ENCODE assay signal across 8 cellular contexts in the genomic region with DNA sequence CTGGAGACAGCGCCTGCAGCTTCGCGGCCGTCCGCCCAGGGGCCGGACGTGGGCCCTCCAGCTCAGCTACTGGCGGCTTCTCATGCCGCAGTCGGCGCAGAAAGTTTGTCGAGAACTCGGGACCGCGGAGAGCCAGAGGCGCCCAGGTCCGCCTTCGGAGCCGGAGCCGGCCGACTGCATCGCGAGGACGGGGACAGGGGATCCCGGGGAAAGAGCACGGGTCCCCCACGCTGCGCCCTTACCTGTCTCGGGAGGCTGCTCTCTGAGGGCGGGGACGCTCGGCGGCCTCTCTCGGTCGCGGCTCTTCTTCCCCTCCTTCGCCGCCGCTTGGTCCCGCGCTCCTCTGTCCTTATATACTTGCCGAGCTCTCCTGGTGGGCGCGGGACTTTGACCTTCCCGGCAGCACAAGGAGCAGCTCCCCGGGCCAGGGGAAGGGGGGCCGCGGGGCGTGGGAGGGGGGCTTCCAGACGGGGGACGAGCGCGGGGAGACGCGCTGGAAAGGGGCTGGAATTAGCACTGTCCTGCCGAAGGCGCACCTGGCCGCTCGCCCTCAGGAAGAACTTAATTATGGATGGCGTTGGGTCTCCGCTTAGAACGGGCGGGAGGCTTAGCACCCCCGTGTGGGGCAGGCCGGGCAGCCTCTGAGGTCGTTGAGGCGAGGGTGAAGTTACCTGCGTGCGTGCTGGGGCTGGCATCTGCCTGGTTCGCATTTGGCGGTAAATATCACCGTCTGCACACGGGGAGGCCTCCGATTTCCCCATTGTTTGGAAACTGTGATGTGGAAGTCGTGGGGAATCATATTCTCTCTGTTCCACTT. TPM values are rescaled to one million over a fixed set of nuclear protein-coding genes. Genes with fewer than 3 reads are reported as not detected.
DNase-seq lines count a peak whose midpoint lies in the region; ATAC-seq and TF ChIP-seq lines count a peak whose summit lies in the region.

A gene (minus strand): TSS at position 325 of the 817 bp plus-strand sequence. CDS start 3,808 bp downstream, outside the sequence.

- peak within 1 kb of the TSS; percentile 66 to 91 (median 70) for H3K4me3 Mint-ChIP-seq in naive thymus-derived CD8-positive, alpha-beta T cell

- peak within 1 kb of the TSS in 5 of 10 donors; percentile 28 to 80 (median 52) for H3K27ac Mint-ChIP-seq in naive thymus-derived CD8-positive, alpha-beta T cell

- peaks cover 16 to 41% (median 27%) of the 10 kb centered on the region in 5 donors for H3K27me3 Mint-ChIP-seq in naive thymus-derived CD8-positive, alpha-beta T cell

- POLR2A ChIA-PET in naive thymus-derived CD8-positive, alpha-beta T cell (lab: Charles Lee) = interaction anchor here (0.5 to 1.2 kb wide), 5 partner anchors 10 to 1724 kb away, joined by 3 to 4 read pairs (median 4); no protein-coding TSS in a partner anchor

- no peak for TF ChIP-seq EP300 in esophagus muscularis mucosa (IDR thresholded peaks at IDR 0.05)

- H3K9me3 Mint-ChIP-seq in naive thymus-derived CD8-positive, alpha-beta T cell = no peaks in the 10 kb centered on the region

- no peak for TF ChIP-seq POLR2A in esophagus muscularis mucosa (IDR thresholded peaks at IDR 0.05; ENCODE audit: low read depth)
- no peak for TF ChIP-seq POLR2A in vagina (IDR thresholded peaks at IDR 0.05)

- peaks cover 10 to 36% (median 26%) of the 10 kb centered on the region in 4 donors for H3K4me1 Mint-ChIP-seq in naive thymus-derived CD8-positive, alpha-beta T cell

- WGBS in esophagus muscularis mucosa = 18% methylated on average over 22 of the region's 75 CpGs

- H3K27ac ChIP-seq in esophagus muscularis mucosa (replicated peaks in 1 of 4) = no peak within 1 kb of the TSS
- no peak within 1 kb of the TSS for H3K27ac ChIP-seq in vagina

- no peaks in the 10 kb centered on the region for H3K4me1 ChIP-seq in BE2C
- peaks cover 12 to 16% (median 15%) of the 10 kb centered on the region in 4 donors for H3K4me1 ChIP-seq in esophagus muscularis mucosa
- H3K4me1 ChIP-seq in vagina = peaks cover 14% of the 10 kb centered on the region

- intact Hi-C loops in esophagus muscularis mucosa (cut with DNase I) (no loop called here), vagina (cut with DNase I) (no loop called here)

- no peaks in the 10 kb centered on the region for H3K9me3 ChIP-seq in BE2C
- no peaks in the 10 kb centered on the region for H3K9me3 ChIP-seq in esophagus muscularis mucosa
- H3K9me3 ChIP-seq in vagina = no peaks in the 10 kb centered on the region

- peak; percentile 69 to 75 for ATAC-seq in naive thymus-derived CD8-positive, alpha-beta T cell

- H3K4me3 ChIP-seq in BE2C (ENCODE audit: low read depth, low read length) (peak within 1 kb of the TSS; percentile 59), HFF-Myc (replicated peaks; ENCODE audit: low read depth, low read length) (peak within 1 kb of the TSS; percentile 21), esophagus muscularis mucosa (peak within 1 kb of the TSS; percentile 48 to 61 (median 52)), vagina (peak within 1 kb of the TSS; percentile 31 to 38)

- H3K36me3 ChIP-seq in BE2C (no peaks in the 10 kb centered on the region), esophagus muscularis mucosa (no peaks in the 10 kb centered on the region), vagina (no peaks in the 10 kb centered on the region)

- no peaks in the 10 kb centered on the region for H3K36me3 Mint-ChIP-seq in naive thymus-derived CD8-positive, alpha-beta T cell

- DNase-seq in BE2C (peak; percentile 49), HFF-Myc (ENCODE audit: extremely low read depth, low read depth) (no peak), esophagus muscularis mucosa (ENCODE audit: extremely low spot score) (no peak), vagina (ENCODE audit: extremely low spot score in 2 of 2) (no peak), NAMALWA (ENCODE audit: low spot score) (no peak), T1000 (lab: John Stamatoyannopoulos, UW) (no peak)
- peak; percentile 77 for DNase-seq in activated CD8-positive, alpha-beta memory T cell treated with anti-CD3 and anti-CD28 coated beads for 24 hours
- DNase-seq in naive thymus-derived CD8-positive, alpha-beta T cell = peak in 8 of 10 donors; percentile 16 to 48 (median 31)

- no peak for TF ChIP-seq CTCF in BE2C (IDR thresholded peaks at IDR 0.05; ENCODE audit: low read depth, low read length)
- no peak for TF ChIP-seq CTCF in HFF-Myc (IDR thresholded peaks at IDR 0.05; ENCODE audit: low read depth, low read length, missing control alignments)
- no peak for TF ChIP-seq CTCF in esophagus muscularis mucosa (IDR thresholded peaks at IDR 0.05)
- no peak for TF ChIP-seq CTCF in vagina (IDR thresholded peaks at IDR 0.05)

- H3K27me3 ChIP-seq in BE2C (peaks cover 27% of the 10 kb centered on the region), esophagus muscularis mucosa (peaks cover 0 to 72% (median 35%) of the 10 kb centered on the region in 4 donors), vagina (peaks cover 4% of the 10 kb centered on the region)

RNA-seq across cellular contexts. Expression of the gene that starts here (rescaled TPM):
- not detected for polyA plus RNA-seq in BE2C (2012; ENCODE audit: insufficient read depth, insufficient read length, low read depth)
- total RNA-seq in esophagus muscularis mucosa (10 to 100 TPM in 2 of 4 donors, 1 to 10 TPM in 2; 8.3 to 30.3 (median 10.6) TPM), vagina (2.5 TPM)
- total RNA-seq in naive thymus-derived CD8-positive, alpha-beta T cell = 1 to 10 TPM; 7.3 to 7.6 TPM
- polyA plus RNA-seq in naive thymus-derived CD8-positive, alpha-beta T cell = 10 to 100 TPM in 2 of 3 donors, 1 to 10 TPM in 1; 4.9 to 15.2 (median 13.0) TPM

Comparison
In these comparisons a context has a peak if more than half of its experiments do, and no peak if none do; other contexts are left out.
1. DNase-seq: peak in BE2C (single experiment), activated CD8-positive, alpha-beta memory T cell treated with anti-CD3 and anti-CD28 coated beads for 24 hours (single experiment) and naive thymus-derived CD8-positive, alpha-beta T cell (8 of 10); none in HFF-Myc (single experiment), esophagus muscularis mucosa (single experiment), vagina (0 of 2), NAMALWA (single experiment) and T1000 (single experiment).
2. Peak in every context shown above with its lines, with median percentiles within 50 percentile points of each other: H3K4me3 ChIP-seq.